In the genomic region with DNA sequence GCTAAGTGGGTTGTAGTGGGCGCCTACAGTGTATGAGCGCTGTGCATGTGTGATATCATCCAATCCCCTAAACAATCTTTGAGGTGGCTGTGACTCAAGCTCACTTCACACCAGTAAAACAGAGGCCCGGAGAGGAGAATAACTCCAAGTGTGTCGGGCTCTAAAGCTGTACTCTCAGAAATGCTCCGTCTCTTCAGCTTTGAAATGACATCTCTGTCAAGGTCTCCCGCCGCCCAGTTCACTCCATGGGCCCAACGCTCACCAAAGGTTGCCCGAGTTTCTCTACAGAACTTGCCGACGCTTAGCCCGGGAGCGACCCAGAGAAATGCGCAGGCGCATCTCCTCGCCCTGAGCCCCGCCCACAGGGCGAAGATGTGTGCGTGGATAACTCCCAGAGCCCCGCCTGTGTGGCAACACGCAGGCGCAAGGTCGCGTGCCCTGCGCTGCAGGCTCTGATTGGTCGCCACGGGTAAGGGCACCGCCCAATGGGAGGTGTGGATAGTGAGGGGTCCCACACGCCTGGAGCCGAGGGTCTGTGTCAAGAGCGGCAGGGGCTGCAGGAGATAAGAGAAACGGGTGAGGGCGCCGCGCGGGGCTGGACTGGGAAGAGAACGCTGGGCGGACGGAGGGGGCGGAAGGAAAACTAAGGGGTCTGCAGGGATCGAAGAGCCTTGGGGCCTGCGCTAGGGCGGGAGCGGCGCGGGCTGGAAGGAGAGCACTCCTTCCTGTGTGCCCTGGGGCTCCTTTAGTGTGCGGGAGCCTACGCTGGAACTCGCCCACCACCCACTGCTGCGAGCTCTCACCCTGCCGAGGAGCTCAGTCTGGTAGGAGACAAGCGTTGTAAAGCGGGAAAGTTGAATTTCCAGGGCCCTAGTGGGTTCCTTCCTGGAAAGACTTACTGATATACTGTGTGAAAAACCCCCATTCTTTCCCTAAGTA, we compare ENCODE assay signal across 8 cellular contexts. TPM values are rescaled to one million over a fixed set of nuclear protein-coding genes. Genes with fewer than 3 reads are reported as not detected.
DNase-seq lines count a peak whose midpoint lies in the region; ATAC-seq and TF ChIP-seq lines count a peak whose summit lies in the region.

A gene with protein sequence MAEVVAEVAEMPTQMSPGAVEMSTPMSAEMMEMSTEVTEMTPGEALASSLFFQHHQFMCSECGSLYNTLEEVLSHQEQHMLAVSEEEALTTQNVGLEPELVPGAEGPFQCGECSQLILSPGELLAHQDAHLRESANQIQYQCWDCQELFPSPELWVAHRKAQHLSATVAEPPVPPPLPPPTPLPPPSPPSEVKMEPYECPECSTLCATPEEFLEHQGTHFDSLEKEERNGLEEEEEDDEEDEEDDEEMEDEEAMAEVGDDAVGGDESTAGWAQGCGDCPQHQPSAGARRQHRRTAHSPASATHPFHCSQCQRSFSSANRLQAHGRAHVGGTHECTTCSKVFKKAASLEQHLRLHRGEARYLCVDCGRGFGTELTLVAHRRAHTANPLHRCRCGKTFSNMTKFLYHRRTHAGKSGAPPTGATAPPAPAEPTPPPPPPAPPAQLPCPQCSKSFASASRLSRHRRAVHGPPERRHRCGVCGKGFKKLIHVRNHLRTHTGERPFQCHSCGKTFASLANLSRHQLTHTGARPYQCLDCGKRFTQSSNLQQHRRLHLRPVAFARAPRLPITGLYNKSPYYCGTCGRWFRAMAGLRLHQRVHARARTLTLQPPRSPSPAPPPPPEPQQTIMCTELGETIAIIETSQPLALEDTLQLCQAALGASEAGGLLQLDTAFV (plus strand): TSS at position 501 of the 939 bp plus-strand sequence. CDS start 4,092 bp downstream, outside the sequence.

- H3K27me3 ChIP-seq in adrenal gland (no peaks in the 10 kb centered on the region), heart left ventricle (no peaks in the 10 kb centered on the region)

- H3K9me3 ChIP-seq in adrenal gland (replicated peaks in 1 of 3): no peaks in the 10 kb centered on the region
- no peaks in the 10 kb centered on the region for H3K9me3 ChIP-seq in heart left ventricle

- peaks cover 44% of the 10 kb centered on the region for H3K4me1 Mint-ChIP-seq in type B pancreatic cell (ENCODE audit: unreplicated experiment)

- intact Hi-C loops in adrenal gland (cut with DNase I): no loop called here
- intact Hi-C loops in heart left ventricle (cut with DNase I): loop anchor here in 2 of 10 donors (1.0 to 10.0 kb wide), 2 partner anchors 22 to 355 kb away; partner anchors contain the start of genes GSK3A (in 1 of the 2) and RPS19 (in 1 of the 2)

- H3K27ac ChIP-seq in adrenal gland (peak within 1 kb of the TSS; percentile 64 to 97 (median 81)), heart left ventricle (peak within 1 kb of the TSS in 11 of 12 donors; percentile 50 to 93 (median 80))

- peak in 1 of 2 donors; percentile 78 for TF ChIP-seq POLR2A in adrenal gland (IDR thresholded peaks at IDR 0.05)
- TF ChIP-seq POLR2A in heart left ventricle (IDR thresholded peaks at IDR 0.05): peak in 1 of 2 donors; percentile 83

- peak within 1 kb of the TSS; percentile 99 for H3K27ac Mint-ChIP-seq in type B pancreatic cell

- peak; percentile 66 for ATAC-seq in HG02870 (IDR thresholded peaks at IDR 0.05; ENCODE audit: unreplicated experiment)
- ATAC-seq in heart left ventricle: peak; percentile 92 to 96 (median 94)

- H3K36me3 ChIP-seq in adrenal gland (replicated peaks in 1 of 2) (peaks cover 0 to 13% of the 10 kb centered on the region in 2 donors), heart left ventricle (peaks cover 0 to 21% (median 11%) of the 10 kb centered on the region in 9 donors)

- TF ChIP-seq CTCF in GM13976 (IDR thresholded peaks at IDR 0.05; ENCODE audit: borderline replicate concordance, control extremely low read depth, extremely low read depth, insufficient read depth, missing control alignments): no peak
- TF ChIP-seq CTCF in adrenal gland (IDR thresholded peaks at IDR 0.05): no peak
- TF ChIP-seq CTCF in heart left ventricle (IDR thresholded peaks at IDR 0.05): peak in 1 of 12 donors; percentile 5
- peak; percentile 22 for TF ChIP-seq CTCF in type B pancreatic cell (conservative IDR thresholded peaks at IDR 0.05)

- H3K4me1 ChIP-seq in adrenal gland (replicated peaks in 1 of 2) (peaks cover 17 to 49% of the 10 kb centered on the region in 2 donors), heart left ventricle (peaks cover 0 to 60% (median 34%) of the 10 kb centered on the region in 12 donors)

- no peaks in the 10 kb centered on the region for H3K27me3 Mint-ChIP-seq in type B pancreatic cell

- H3K4me3 Mint-ChIP-seq in type B pancreatic cell: peak within 1 kb of the TSS; percentile 100

- H3K9me3 Mint-ChIP-seq in type B pancreatic cell: no peaks in the 10 kb centered on the region

- H3K4me3 ChIP-seq in adrenal gland: peak within 1 kb of the TSS; percentile 52 to 97 (median 78)
- peak within 1 kb of the TSS; percentile 64 to 98 (median 89) for H3K4me3 ChIP-seq in heart left ventricle

- WGBS in adrenal gland, 4 donors: 1% methylated on average over 29 to 53 of the region's 53 CpGs
- 1% methylated on average over 44 to 53 of the region's 53 CpGs for WGBS in heart left ventricle, 4 donors

- peaks cover 8% of the 10 kb centered on the region for H3K36me3 Mint-ChIP-seq in type B pancreatic cell

- in situ Hi-C loops in GM13976 (cut with MboI; ENCODE audit: low sequenced_read_pairs, unreplicated experiment): no loop called here

- DNase-seq in GM13976 (ENCODE audit: low spot score) (peak; percentile 99), NCI-H146 treated with DMSO at 0.1 percent for 48 hours (lab: John Stamatoyannopoulos, UW; ENCODE audit: unreplicated experiment) (peak; percentile 96), T-helper 1 cell (peak; percentile 95 to 99 (median 95)), adrenal gland (peak; percentile 97 to 98 (median 97)), heart left ventricle (peak; percentile 96 to 99 (median 98)), pons (ENCODE audit: low spot score) (peak; percentile 97), type B pancreatic cell (ENCODE audit: extremely low spot score, unreplicated experiment) (peak; percentile 99)

RNA-seq across cellular contexts. Expression of the gene that starts here (rescaled TPM):
- total RNA-seq in adrenal gland (10 to 100 TPM in 2 of 8 donors, 1 to 10 TPM in 6; 4.2 to 12.5 (median 9.0) TPM), heart left ventricle (1 to 10 TPM; 3.9 to 7.2 (median 5.8) TPM), type B pancreatic cell (ENCODE audit: low replicate concordance) (18.2 and 19.3 TPM in 2 replicates)
- polyA plus RNA-seq in adrenal gland (1 to 10 TPM; 2.0 to 5.1 (median 2.9) TPM), heart left ventricle (1 to 10 TPM; 3.3 to 5.4 TPM)

Comparison
In these comparisons a context has a peak if more than half of its experiments do, and no peak if none do; other contexts are left out.
1. Peak in every context shown above with its lines: DNase-seq, ATAC-seq, H3K4me3 ChIP-seq and H3K27ac ChIP-seq.